In genomic region chr7:36367561-36367889, GRCh38 we compare ENCODE assay signal across 7 cellular contexts. TPM values are rescaled to one million over a fixed set of nuclear protein-coding genes. Genes with fewer than 3 reads are reported as not detected.
DNase-seq lines count a peak whose midpoint lies in the region; ATAC-seq, FAIRE-seq and TF ChIP-seq lines count a peak whose summit lies in the region.

No MANE protein-coding gene starts in this region.

- peak overlapping the region; percentile 89 for H3K4me3 Mint-ChIP-seq in WTC11

- CTCF ChIA-PET in WTC11 (lab: Charles Lee), result interaction anchor here (0.7 to 1.8 kb wide), 9 partner anchors 13 to 533 kb away, joined by 3 to 8 read pairs (median 5); no protein-coding TSS in a partner anchor

- H3K9ac ChIP-seq in iPS-15b (ENCODE audit: low read depth, low read length) (peak overlapping the region; percentile 66), subcutaneous abdominal adipose tissue (ENCODE audit: low read length in 5 of 5) (peak overlapping the region in 4 of 5 donors; percentile 2 to 80 (median 78))

- H3K27ac Mint-ChIP-seq in WTC11, result no peak overlapping the region

- no peaks in the 10 kb centered on the region for H3K36me3 Mint-ChIP-seq in WTC11

- H3K4me1 ChIP-seq in HAP-1, result peaks cover 12% of the 10 kb centered on the region
- H3K4me1 ChIP-seq in iPS-15b (ENCODE audit: control insufficient read depth, insufficient read depth, low read length), result no peaks in the 10 kb centered on the region
- H3K4me1 ChIP-seq in subcutaneous abdominal adipose tissue (ENCODE audit: control insufficient read depth in 5 of 5, insufficient read depth in 5 of 5, low read length in 5 of 5), result peaks cover 0 to 9% (median 7%) of the 10 kb centered on the region in 5 donors

- H3K27me3 ChIP-seq in HAP-1 (ENCODE audit: low read depth) (no peaks in the 10 kb centered on the region), iPS-15b (ENCODE audit: control insufficient read depth, insufficient read depth, low read length) (peaks cover 48% of the 10 kb centered on the region), subcutaneous abdominal adipose tissue (ENCODE audit: control insufficient read depth in 5 of 5, insufficient read depth in 4 of 5, low read length in 5 of 5) (no peaks in the 10 kb centered on the region)

- H3K4me1 Mint-ChIP-seq in WTC11, result no peaks in the 10 kb centered on the region

- no peak for TF ChIP-seq CTCF in WTC11 (IDR thresholded peaks at IDR 0.05)

- no peak for DNase-seq in HAP-1 (ENCODE audit: low spot score in 2 of 2)
- no peak for DNase-seq in WTC11 (ENCODE audit: low spot score)
- no peak for DNase-seq in RCC 7860 (ENCODE audit: low spot score)
- DNase-seq in NK-92 (lab: John Stamatoyannopoulos, UW; ENCODE audit: unreplicated experiment), result no peak

- no peaks in the 10 kb centered on the region for H3K9me3 ChIP-seq in HAP-1
- H3K9me3 ChIP-seq in iPS-15b (ENCODE audit: control insufficient read depth, insufficient read depth, low read length), result no peaks in the 10 kb centered on the region
- H3K9me3 ChIP-seq in subcutaneous abdominal adipose tissue (ENCODE audit: control insufficient read depth in 5 of 5, low read length in 5 of 5), result no peaks in the 10 kb centered on the region

- ATAC-seq in WTC11, result peak; percentile 10; the same call in 1 of the 2 replicates
- no peak for ATAC-seq in HG02938 (IDR thresholded peaks at IDR 0.05; ENCODE audit: unreplicated experiment)

- no peaks in the 10 kb centered on the region for H3K9me3 Mint-ChIP-seq in WTC11

- no peaks in the 10 kb centered on the region for H3K36me3 ChIP-seq in HAP-1 (replicated peaks)
- no peaks in the 10 kb centered on the region for H3K36me3 ChIP-seq in iPS-15b (ENCODE audit: control insufficient read depth, insufficient read depth, low read length)
- no peaks in the 10 kb centered on the region for H3K36me3 ChIP-seq in subcutaneous abdominal adipose tissue (ENCODE audit: control insufficient read depth in 5 of 5, insufficient read depth in 5 of 5, low read length in 5 of 5)

- in situ Hi-C loops in HAP-1 (cut with MboI; ENCODE audit: low sequenced_read_pairs), result no loop called here

- POLR2A ChIA-PET in WTC11 (lab: Charles Lee), result interaction anchor here (1.4 kb wide), 1 partner anchor 22 kb away, joined by 7 read pairs; the partner anchor contains the start of gene ANLN

- no peak overlapping the region for H3K27ac ChIP-seq in subcutaneous abdominal adipose tissue (ENCODE audit: low read depth, low read length)

- no peak for FAIRE-seq in RCC 7860 (lab: Jason Lieb, UNC)

- peaks cover 71% of the 10 kb centered on the region for H3K27me3 Mint-ChIP-seq in WTC11 (ENCODE audit: low read depth)

- H3K4me3 ChIP-seq in HAP-1 (peak overlapping the region; percentile 60), iPS-15b (ENCODE audit: low read depth, low read length) (peak overlapping the region; percentile 95), subcutaneous abdominal adipose tissue (ENCODE audit: low read depth in 1 of 5, low read length in 5 of 5) (peak overlapping the region; percentile 55 to 94 (median 87))

TF ChIP-seq in WTC11, 78 proteins besides CTCF, POLR2A, EP300 and RAD21:
- TF ChIP-seq PRRX2 (CRISPR knock-in tag; IDR thresholded peaks at IDR 0.05) (no peak), NR3C1 (CRISPR knock-in tag; conservative IDR thresholded peaks at IDR 0.05; ENCODE audit: low read depth) (no peak), TP53 (CRISPR knock-in tag; IDR thresholded peaks at IDR 0.05) (no peak), STAT6 (CRISPR knock-in tag; conservative IDR thresholded peaks at IDR 0.05; ENCODE audit: low read depth) (no peak), AFF4 (CRISPR knock-in tag; IDR thresholded peaks at IDR 0.05; ENCODE audit: borderline replicate concordance) (no peak)

RNA-seq across cellular contexts. Expression of gene ANLN, which starts 22.1 kb away (rescaled TPM):
- total RNA-seq in WTC11 (2021), result 72.8 to 81.1 TPM (median 73.3 TPM) in 3 replicates
